ENCODE assay signal across 2 cellular contexts in genomic region chr15:46296797-46297196, GRCh38.
A peak's percentile ranks its signal among the peaks of the same experiment; 100 is the strongest.
TF ChIP-seq lines count a peak whose summit lies in the region.

No MANE protein-coding gene starts in this region.

TF ChIP-seq in IMR-90, 13 proteins besides CTCF, POLR2A, EP300 and RAD21:
- TF ChIP-seq MXI1 (IDR thresholded peaks at IDR 0.05; ENCODE audit: borderline replicate concordance, low read depth, low read length): no peak
- TF ChIP-seq CEBPB (IDR thresholded peaks at IDR 0.05; ENCODE audit: low read depth, low read length): no peak
- TF ChIP-seq MAFK (IDR thresholded peaks at IDR 0.05; ENCODE audit: low read depth, low read length): peak; percentile 26; the same call in 1 of the 2 replicates

TF ChIP-seq in H1, 55 proteins besides CTCF, POLR2A, EP300 and RAD21:
- TF ChIP-seq RNF2 (IDR thresholded peaks at IDR 0.05; ENCODE audit: borderline replicate concordance, low read depth, low read length, missing control alignments, poor library complexity, severe bottlenecking) (no peak), PHF8 (conservative IDR thresholded peaks at IDR 0.05; ENCODE audit: low read depth, low read length) (no peak), FOSL1 (IDR thresholded peaks at IDR 0.05; ENCODE audit: insufficient read depth, low read depth, low read length) (no peak), ATF2 (IDR thresholded peaks at IDR 0.05; ENCODE audit: low read length) (no peak), NANOG (IDR thresholded peaks at IDR 0.05; ENCODE audit: insufficient read depth, low read depth, low read length, poor library complexity, severe bottlenecking) (no peak), HDAC6 (IDR thresholded peaks at IDR 0.05; ENCODE audit: low read depth, low read length) (no peak), CHD2 (IDR thresholded peaks at IDR 0.05; ENCODE audit: low read length) (no peak), TEAD4 (IDR thresholded peaks at IDR 0.05; ENCODE audit: low read depth, low read length) (no peak), KDM5A (IDR thresholded peaks at IDR 0.05; ENCODE audit: low read length) (no peak), POLR2AphosphoS5 (IDR thresholded peaks at IDR 0.05; ENCODE audit: low read depth, low read length) (no peak)
